In the genomic region with DNA sequence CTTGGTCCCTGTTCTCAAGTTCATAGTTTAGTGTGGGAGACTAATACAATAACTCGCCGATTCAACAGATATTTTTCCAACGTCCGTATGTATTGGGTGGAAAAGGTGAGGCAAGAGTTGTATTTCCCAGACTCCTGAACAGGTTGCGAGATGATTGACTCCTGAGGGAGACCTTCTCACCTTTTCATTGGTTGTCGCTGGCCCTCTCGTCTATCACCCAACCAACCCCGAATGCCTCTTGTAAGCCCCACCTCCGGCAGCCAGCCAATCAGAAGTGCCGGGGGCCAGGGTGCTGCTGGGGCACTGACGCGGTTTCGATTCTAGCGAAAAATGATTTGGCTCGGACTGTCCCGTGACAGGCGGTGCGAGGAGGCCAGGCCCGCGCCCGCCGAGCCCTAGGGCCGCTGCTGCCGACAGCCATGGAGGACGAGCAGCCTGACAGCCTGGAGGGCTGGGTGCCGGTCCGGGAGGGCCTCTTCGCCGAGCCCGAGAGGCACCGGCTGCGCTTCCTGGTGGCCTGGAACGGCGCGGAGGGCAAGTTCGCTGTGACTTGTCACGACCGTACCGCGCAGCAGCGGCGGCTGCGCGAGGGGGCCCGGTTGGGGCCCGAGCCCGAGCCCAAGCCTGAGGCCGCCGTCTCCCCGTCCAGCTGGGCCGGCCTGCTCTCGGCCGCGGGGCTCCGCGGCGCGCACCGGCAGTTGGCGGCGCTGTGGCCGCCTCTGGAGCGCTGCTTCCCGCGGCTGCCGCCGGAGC, we compare ENCODE assay signal across 1 cellular context.
A peak's percentile ranks its signal among the peaks of the same experiment; 100 is the strongest.
TF ChIP-seq lines count a peak whose summit lies in the region.

A gene with protein sequence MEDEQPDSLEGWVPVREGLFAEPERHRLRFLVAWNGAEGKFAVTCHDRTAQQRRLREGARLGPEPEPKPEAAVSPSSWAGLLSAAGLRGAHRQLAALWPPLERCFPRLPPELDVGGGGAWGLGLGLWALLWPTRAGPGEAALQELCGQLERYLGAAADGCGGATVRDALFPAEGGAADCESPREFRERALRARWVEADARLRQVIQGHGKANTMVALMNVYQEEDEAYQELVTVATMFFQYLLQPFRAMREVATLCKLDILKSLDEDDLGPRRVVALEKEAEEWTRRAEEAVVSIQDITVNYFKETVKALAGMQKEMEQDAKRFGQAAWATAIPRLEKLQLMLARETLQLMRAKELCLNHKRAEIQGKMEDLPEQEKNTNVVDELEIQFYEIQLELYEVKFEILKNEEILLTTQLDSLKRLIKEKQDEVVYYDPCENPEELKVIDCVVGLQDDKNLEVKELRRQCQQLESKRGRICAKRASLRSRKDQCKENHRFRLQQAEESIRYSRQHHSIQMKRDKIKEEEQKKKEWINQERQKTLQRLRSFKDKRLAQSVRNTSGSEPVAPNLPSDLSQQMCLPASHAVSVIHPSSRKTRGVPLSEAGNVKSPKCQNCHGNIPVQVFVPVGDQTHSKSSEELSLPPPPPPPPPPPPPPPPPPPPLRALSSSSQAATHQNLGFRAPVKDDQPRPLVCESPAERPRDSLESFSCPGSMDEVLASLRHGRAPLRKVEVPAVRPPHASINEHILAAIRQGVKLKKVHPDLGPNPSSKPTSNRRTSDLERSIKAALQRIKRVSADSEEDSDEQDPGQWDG (plus strand): TSS at position 321 of the 753 bp plus-strand sequence. CDS start 99 bp downstream, at position 420.

TF ChIP-seq in HEK293, 187 proteins besides CTCF, POLR2A, EP300 and RAD21 (continued from another document and continues in another):
- TF ChIP-seq FEZF1 (tag by site-specific recombination; IDR thresholded peaks at IDR 0.05), result no peak
- 0 out of 2 replicates have a peak, but pooled peaks have one; percentile 66 for TF ChIP-seq KLF16 (tag by site-specific recombination; IDR thresholded peaks at IDR 0.05)
- TF ChIP-seq GLIS1 (tag by site-specific recombination; IDR thresholded peaks at IDR 0.05), result peak; percentile 25; the same call in 1 of the 2 replicates
- no peak for TF ChIP-seq HOXC10 (CRISPR knock-in tag; IDR thresholded peaks at IDR 0.05)
- TF ChIP-seq SP3 (tag by site-specific recombination; IDR thresholded peaks at IDR 0.05), result peak; percentile 65
- peak; percentile 67; the same call in 1 of the 2 replicates for TF ChIP-seq SP7 (tag by site-specific recombination; IDR thresholded peaks at IDR 0.05)
- TF ChIP-seq, protein P1, sequence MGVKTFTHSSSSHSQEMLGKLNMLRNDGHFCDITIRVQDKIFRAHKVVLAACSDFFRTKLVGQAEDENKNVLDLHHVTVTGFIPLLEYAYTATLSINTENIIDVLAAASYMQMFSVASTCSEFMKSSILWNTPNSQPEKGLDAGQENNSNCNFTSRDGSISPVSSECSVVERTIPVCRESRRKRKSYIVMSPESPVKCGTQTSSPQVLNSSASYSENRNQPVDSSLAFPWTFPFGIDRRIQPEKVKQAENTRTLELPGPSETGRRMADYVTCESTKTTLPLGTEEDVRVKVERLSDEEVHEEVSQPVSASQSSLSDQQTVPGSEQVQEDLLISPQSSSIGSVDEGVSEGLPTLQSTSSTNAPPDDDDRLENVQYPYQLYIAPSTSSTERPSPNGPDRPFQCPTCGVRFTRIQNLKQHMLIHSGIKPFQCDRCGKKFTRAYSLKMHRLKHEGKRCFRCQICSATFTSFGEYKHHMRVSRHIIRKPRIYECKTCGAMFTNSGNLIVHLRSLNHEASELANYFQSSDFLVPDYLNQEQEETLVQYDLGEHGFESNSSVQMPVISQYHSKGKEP (tag by site-specific recombination; IDR thresholded peaks at IDR 0.05), result no peak
- TF ChIP-seq ZNF501 (tag by site-specific recombination; IDR thresholded peaks at IDR 0.05), result peak; percentile 52; the same call in 1 of the 2 replicates
- TF ChIP-seq ZEB2 (tag by site-specific recombination; IDR thresholded peaks at IDR 0.05), result peak; percentile 77
- TF ChIP-seq, protein P2, sequence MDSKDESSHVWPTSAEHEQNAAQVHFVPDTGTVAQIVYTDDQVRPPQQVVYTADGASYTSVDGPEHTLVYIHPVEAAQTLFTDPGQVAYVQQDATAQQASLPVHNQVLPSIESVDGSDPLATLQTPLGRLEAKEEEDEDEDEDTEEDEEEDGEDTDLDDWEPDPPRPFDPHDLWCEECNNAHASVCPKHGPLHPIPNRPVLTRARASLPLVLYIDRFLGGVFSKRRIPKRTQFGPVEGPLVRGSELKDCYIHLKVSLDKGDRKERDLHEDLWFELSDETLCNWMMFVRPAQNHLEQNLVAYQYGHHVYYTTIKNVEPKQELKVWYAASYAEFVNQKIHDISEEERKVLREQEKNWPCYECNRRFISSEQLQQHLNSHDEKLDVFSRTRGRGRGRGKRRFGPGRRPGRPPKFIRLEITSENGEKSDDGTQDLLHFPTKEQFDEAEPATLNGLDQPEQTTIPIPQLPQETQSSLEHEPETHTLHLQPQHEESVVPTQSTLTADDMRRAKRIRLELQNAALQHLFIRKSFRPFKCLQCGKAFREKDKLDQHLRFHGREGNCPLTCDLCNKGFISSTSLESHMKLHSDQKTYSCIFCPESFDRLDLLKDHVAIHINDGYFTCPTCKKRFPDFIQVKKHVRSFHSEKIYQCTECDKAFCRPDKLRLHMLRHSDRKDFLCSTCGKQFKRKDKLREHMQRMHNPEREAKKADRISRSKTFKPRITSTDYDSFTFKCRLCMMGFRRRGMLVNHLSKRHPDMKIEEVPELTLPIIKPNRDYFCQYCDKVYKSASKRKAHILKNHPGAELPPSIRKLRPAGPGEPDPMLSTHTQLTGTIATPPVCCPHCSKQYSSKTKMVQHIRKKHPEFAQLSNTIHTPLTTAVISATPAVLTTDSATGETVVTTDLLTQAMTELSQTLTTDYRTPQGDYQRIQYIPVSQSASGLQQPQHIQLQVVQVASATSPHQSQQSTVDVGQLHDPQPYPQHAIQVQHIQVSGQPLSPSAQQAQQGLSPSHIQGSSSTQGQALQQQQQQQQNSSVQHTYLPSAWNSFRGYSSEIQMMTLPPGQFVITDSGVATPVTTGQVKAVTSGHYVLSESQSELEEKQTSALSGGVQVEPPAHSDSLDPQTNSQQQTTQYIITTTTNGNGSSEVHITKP (tag by site-specific recombination; IDR thresholded peaks at IDR 0.05), result peak; percentile 57; the same call in 1 of the 2 replicates
- TF ChIP-seq, protein P3, sequence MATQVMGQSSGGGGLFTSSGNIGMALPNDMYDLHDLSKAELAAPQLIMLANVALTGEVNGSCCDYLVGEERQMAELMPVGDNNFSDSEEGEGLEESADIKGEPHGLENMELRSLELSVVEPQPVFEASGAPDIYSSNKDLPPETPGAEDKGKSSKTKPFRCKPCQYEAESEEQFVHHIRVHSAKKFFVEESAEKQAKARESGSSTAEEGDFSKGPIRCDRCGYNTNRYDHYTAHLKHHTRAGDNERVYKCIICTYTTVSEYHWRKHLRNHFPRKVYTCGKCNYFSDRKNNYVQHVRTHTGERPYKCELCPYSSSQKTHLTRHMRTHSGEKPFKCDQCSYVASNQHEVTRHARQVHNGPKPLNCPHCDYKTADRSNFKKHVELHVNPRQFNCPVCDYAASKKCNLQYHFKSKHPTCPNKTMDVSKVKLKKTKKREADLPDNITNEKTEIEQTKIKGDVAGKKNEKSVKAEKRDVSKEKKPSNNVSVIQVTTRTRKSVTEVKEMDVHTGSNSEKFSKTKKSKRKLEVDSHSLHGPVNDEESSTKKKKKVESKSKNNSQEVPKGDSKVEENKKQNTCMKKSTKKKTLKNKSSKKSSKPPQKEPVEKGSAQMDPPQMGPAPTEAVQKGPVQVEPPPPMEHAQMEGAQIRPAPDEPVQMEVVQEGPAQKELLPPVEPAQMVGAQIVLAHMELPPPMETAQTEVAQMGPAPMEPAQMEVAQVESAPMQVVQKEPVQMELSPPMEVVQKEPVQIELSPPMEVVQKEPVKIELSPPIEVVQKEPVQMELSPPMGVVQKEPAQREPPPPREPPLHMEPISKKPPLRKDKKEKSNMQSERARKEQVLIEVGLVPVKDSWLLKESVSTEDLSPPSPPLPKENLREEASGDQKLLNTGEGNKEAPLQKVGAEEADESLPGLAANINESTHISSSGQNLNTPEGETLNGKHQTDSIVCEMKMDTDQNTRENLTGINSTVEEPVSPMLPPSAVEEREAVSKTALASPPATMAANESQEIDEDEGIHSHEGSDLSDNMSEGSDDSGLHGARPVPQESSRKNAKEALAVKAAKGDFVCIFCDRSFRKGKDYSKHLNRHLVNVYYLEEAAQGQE (tag by site-specific recombination; IDR thresholded peaks at IDR 0.05), result no peak
- TF ChIP-seq GFI1B (tag by site-specific recombination; IDR thresholded peaks at IDR 0.05), result no peak
- no peak for TF ChIP-seq ZNF394 (tag by site-specific recombination; IDR thresholded peaks at IDR 0.05; ENCODE audit: borderline replicate concordance)
- TF ChIP-seq ZNF843 (tag by site-specific recombination; IDR thresholded peaks at IDR 0.05), result 0 out of 2 replicates have a peak, but pooled peaks have one; percentile 27
- TF ChIP-seq ZNF76 (tag by site-specific recombination; IDR thresholded peaks at IDR 0.05; ENCODE audit: borderline replicate concordance, low read depth), result peak; percentile 68
- peak; percentile 91 for TF ChIP-seq ZBTB48 (tag by site-specific recombination; IDR thresholded peaks at IDR 0.05)
- TF ChIP-seq, protein P4, sequence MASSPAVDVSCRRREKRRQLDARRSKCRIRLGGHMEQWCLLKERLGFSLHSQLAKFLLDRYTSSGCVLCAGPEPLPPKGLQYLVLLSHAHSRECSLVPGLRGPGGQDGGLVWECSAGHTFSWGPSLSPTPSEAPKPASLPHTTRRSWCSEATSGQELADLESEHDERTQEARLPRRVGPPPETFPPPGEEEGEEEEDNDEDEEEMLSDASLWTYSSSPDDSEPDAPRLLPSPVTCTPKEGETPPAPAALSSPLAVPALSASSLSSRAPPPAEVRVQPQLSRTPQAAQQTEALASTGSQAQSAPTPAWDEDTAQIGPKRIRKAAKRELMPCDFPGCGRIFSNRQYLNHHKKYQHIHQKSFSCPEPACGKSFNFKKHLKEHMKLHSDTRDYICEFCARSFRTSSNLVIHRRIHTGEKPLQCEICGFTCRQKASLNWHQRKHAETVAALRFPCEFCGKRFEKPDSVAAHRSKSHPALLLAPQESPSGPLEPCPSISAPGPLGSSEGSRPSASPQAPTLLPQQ (tag by site-specific recombination; IDR thresholded peaks at IDR 0.05), result peak; percentile 75
- TF ChIP-seq ZNF335 (tag by site-specific recombination; conservative IDR thresholded peaks at IDR 0.05), result peak; percentile 74; the same call in 1 of the 2 replicates
- TF ChIP-seq ZNF600 (tag by site-specific recombination; IDR thresholded peaks at IDR 0.05), result peak; percentile 88
- TF ChIP-seq ZXDB (tag by site-specific recombination; IDR thresholded peaks at IDR 0.05), result peak; percentile 38; the same call in 1 of the 2 replicates
- TF ChIP-seq SCRT1 (tag by site-specific recombination; IDR thresholded peaks at IDR 0.05; ENCODE audit: borderline replicate concordance), result peak; percentile 82
- TF ChIP-seq ZNF114 (tag by site-specific recombination; IDR thresholded peaks at IDR 0.05), result no peak
- no peak for TF ChIP-seq ZNF768 (tag by site-specific recombination; IDR thresholded peaks at IDR 0.05)
- peak; percentile 95 for TF ChIP-seq SP2 (tag by site-specific recombination; IDR thresholded peaks at IDR 0.05)
- no peak for TF ChIP-seq ZNF548 (tag by site-specific recombination; IDR thresholded peaks at IDR 0.05)
- TF ChIP-seq SCRT2 (tag by site-specific recombination; IDR thresholded peaks at IDR 0.05), result peak; percentile 96
- TF ChIP-seq, protein P5, sequence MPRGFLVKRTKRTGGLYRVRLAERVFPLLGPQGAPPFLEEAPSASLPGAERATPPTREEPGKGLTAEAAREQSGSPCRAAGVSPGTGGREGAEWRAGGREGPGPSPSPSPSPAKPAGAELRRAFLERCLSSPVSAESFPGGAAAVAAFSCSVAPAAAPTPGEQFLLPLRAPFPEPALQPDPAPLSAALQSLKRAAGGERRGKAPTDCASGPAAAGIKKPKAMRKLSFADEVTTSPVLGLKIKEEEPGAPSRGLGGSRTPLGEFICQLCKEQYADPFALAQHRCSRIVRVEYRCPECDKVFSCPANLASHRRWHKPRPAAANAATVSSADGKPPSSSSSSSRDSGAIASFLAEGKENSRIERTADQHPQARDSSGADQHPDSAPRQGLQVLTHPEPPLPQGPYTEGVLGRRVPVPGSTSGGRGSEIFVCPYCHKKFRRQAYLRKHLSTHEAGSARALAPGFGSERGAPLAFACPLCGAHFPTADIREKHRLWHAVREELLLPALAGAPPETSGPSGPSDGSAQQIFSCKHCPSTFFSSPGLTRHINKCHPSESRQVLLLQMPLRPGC (tag by site-specific recombination; IDR thresholded peaks at IDR 0.05), result peak; percentile 28; the same call in 1 of the 2 replicates
- peak; percentile 71 for TF ChIP-seq KLF10 (tag by site-specific recombination; IDR thresholded peaks at IDR 0.05)
- peak; percentile 83 for TF ChIP-seq ZBTB8A (tag by site-specific recombination; IDR thresholded peaks at IDR 0.05)
- TF ChIP-seq IKZF3 (tag by site-specific recombination; IDR thresholded peaks at IDR 0.05), result peak; percentile 94
- peak; percentile 95 for TF ChIP-seq ZBTB20 (tag by site-specific recombination; IDR thresholded peaks at IDR 0.05)
- peak; percentile 85 for TF ChIP-seq ZSCAN30 (tag by site-specific recombination; IDR thresholded peaks at IDR 0.05)
- TF ChIP-seq ZNF423 (tag by site-specific recombination; IDR thresholded peaks at IDR 0.05), result no peak
- peak; percentile 80; the same call in 1 of the 2 replicates for TF ChIP-seq ZNF660 (tag by site-specific recombination; IDR thresholded peaks at IDR 0.05)
- no peak for TF ChIP-seq ZNF302 (tag by site-specific recombination; IDR thresholded peaks at IDR 0.05; ENCODE audit: low read depth)
- TF ChIP-seq, protein P6, sequence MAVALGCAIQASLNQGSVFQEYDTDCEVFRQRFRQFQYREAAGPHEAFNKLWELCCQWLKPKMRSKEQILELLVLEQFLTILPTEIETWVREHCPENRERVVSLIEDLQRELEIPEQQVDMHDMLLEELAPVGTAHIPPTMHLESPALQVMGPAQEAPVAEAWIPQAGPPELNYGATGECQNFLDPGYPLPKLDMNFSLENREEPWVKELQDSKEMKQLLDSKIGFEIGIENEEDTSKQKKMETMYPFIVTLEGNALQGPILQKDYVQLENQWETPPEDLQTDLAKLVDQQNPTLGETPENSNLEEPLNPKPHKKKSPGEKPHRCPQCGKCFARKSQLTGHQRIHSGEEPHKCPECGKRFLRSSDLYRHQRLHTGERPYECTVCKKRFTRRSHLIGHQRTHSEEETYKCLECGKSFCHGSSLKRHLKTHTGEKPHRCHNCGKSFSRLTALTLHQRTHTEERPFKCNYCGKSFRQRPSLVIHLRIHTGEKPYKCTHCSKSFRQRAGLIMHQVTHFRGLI (tag by site-specific recombination; IDR thresholded peaks at IDR 0.05), result 0 out of 2 replicates have a peak, but pooled peaks have one; percentile 20
- TF ChIP-seq, protein P7, sequence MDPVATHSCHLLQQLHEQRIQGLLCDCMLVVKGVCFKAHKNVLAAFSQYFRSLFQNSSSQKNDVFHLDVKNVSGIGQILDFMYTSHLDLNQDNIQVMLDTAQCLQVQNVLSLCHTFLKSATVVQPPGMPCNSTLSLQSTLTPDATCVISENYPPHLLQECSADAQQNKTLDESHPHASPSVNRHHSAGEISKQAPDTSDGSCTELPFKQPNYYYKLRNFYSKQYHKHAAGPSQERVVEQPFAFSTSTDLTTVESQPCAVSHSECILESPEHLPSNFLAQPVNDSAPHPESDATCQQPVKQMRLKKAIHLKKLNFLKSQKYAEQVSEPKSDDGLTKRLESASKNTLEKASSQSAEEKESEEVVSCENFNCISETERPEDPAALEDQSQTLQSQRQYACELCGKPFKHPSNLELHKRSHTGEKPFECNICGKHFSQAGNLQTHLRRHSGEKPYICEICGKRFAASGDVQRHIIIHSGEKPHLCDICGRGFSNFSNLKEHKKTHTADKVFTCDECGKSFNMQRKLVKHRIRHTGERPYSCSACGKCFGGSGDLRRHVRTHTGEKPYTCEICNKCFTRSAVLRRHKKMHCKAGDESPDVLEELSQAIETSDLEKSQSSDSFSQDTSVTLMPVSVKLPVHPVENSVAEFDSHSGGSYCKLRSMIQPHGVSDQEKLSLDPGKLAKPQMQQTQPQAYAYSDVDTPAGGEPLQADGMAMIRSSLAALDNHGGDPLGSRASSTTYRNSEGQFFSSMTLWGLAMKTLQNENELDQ (tag by site-specific recombination; IDR thresholded peaks at IDR 0.05; ENCODE audit: low read depth), result no peak
- peak; percentile 58; the same call in 1 of the 2 replicates for TF ChIP-seq ZBTB17 (tag by site-specific recombination; IDR thresholded peaks at IDR 0.05)
